Comparison of ENCODE assay signal across 1 cellular context in genomic region chr11:57647960-57648776, GRCh38.
A peak's percentile ranks its signal among the peaks of the same experiment; 100 is the strongest.
TF ChIP-seq lines count a peak whose summit lies in the region.

No MANE protein-coding gene starts in this region.

TF ChIP-seq in K562, 482 proteins besides CTCF, POLR2A, EP300 and RAD21 (continued from another document and continues in another):
- TF ChIP-seq NR4A1 (CRISPR knock-in tag; IDR thresholded peaks at IDR 0.05) (0 out of 2 replicates have a peak, but pooled peaks have one; percentile 16), NR4A1 (tag; IDR thresholded peaks at IDR 0.05) (peak; percentile 69), ZBTB12 (CRISPR knock-in tag; IDR thresholded peaks at IDR 0.05) (no peak), DDX20 (tag; IDR thresholded peaks at IDR 0.05; ENCODE audit: low read depth) (no peak), ATF4 (CRISPR knock-in tag; IDR thresholded peaks at IDR 0.05) (no peak), ELK1 (CRISPR knock-in tag; IDR thresholded peaks at IDR 0.05) (no peak), IRF2 (CRISPR knock-in tag; IDR thresholded peaks at IDR 0.05) (no peak), POLR3A (IDR thresholded peaks at IDR 0.05; ENCODE audit: borderline replicate concordance, extremely low read depth, insufficient read depth, insufficient read length) (no peak), POU5F1 (IDR thresholded peaks at IDR 0.05; ENCODE audit: borderline replicate concordance, low read depth, low read length, partially characterized antibody) (no peak), ZNF146 (CRISPR knock-in tag; IDR thresholded peaks at IDR 0.05; ENCODE audit: unreplicated experiment) (no peak), CTBP1 (IDR thresholded peaks at IDR 0.05; ENCODE audit: borderline replicate concordance) (peak; percentile 83), ZNF318 (IDR thresholded peaks at IDR 0.05; ENCODE audit: borderline replicate concordance in 1 of 2, low read depth in 1 of 2) (no peak), KAT2B (IDR thresholded peaks at IDR 0.05; ENCODE audit: low read depth, low read length) (no peak), ZNF165 (CRISPR knock-in tag; IDR thresholded peaks at IDR 0.05; ENCODE audit: borderline replicate concordance) (no peak), ZNF316 (IDR thresholded peaks at IDR 0.05) (no peak), CHCHD3 (CRISPR knock-in tag; IDR thresholded peaks at IDR 0.05) (no peak), GTF3C2 (IDR thresholded peaks at IDR 0.05; ENCODE audit: borderline replicate concordance, extremely low read depth, insufficient read length) (no peak), HCFC1 (IDR thresholded peaks at IDR 0.05; ENCODE audit: low read depth, low read length) (no peak), L3MBTL2 (IDR thresholded peaks at IDR 0.05) (no peak), POLR2H (tag; IDR thresholded peaks at IDR 0.05; ENCODE audit: low read depth) (no peak), ZNF121 (CRISPR knock-in tag; conservative IDR thresholded peaks at IDR 0.05) (no peak), GATA2 (CRISPR knock-in tag; IDR thresholded peaks at IDR 0.05) (peak; percentile 97), POLR2AphosphoS5 (IDR thresholded peaks at IDR 0.05; ENCODE audit: control insufficient read depth, insufficient read depth, low read depth, low read length) (peak; percentile 99), NFYB (IDR thresholded peaks at IDR 0.05; ENCODE audit: extremely low read depth, insufficient read length) (no peak), ZBTB5 (IDR thresholded peaks at IDR 0.05) (no peak), ZNF24 (IDR thresholded peaks at IDR 0.05) (no peak), ADNP (tag; IDR thresholded peaks at IDR 0.05) (no peak), ZFP36 (IDR thresholded peaks at IDR 0.05; ENCODE audit: low read depth, low read length, partially characterized antibody) (peak; percentile 9), ZNF561 (CRISPR knock-in tag; conservative IDR thresholded peaks at IDR 0.05) (no peak), HINFP (tag; conservative IDR thresholded peaks at IDR 0.05; ENCODE audit: low read depth) (no peak), SRSF3 (IDR thresholded peaks at IDR 0.05; ENCODE audit: insufficient read depth, low read length) (no peak), ZNF696 (CRISPR knock-in tag; conservative IDR thresholded peaks at IDR 0.05) (no peak), MIER1 (IDR thresholded peaks at IDR 0.05; ENCODE audit: low read depth) (no peak), TEAD1 (CRISPR knock-in tag; IDR thresholded peaks at IDR 0.05) (no peak), SRF (CRISPR knock-in tag; IDR thresholded peaks at IDR 0.05) (no peak), TAF1 (IDR thresholded peaks at IDR 0.05; ENCODE audit: control insufficient read depth, extremely low read depth, insufficient read depth, low read length, severe bottlenecking) (peak; percentile 40), ZNF311 (CRISPR knock-in tag; IDR thresholded peaks at IDR 0.05) (no peak), MAX (CRISPR knock-in tag; IDR thresholded peaks at IDR 0.05) (no peak), NBN (IDR thresholded peaks at IDR 0.05; ENCODE audit: low read depth) (0 out of 2 replicates have a peak, but pooled peaks have one; percentile 25), E2F3 (CRISPR knock-in tag; IDR thresholded peaks at IDR 0.05) (no peak), C11orf30 (IDR thresholded peaks at IDR 0.05; ENCODE audit: low read depth) (no peak), HOMEZ (CRISPR knock-in tag; IDR thresholded peaks at IDR 0.05) (no peak), ZNF408 (CRISPR knock-in tag; IDR thresholded peaks at IDR 0.05; ENCODE audit: low read depth) (no peak), ZNF23 (CRISPR knock-in tag; IDR thresholded peaks at IDR 0.05) (0 out of 2 replicates have a peak, but pooled peaks have one; percentile 30), SMARCE1 (IDR thresholded peaks at IDR 0.05) (peak; percentile 93), RBM34 (IDR thresholded peaks at IDR 0.05; ENCODE audit: borderline replicate concordance, insufficient read depth, low read length) (no peak), NFE2L1 (tag; IDR thresholded peaks at IDR 0.05; ENCODE audit: borderline replicate concordance, low read depth) (no peak)
